In the genomic region with DNA sequence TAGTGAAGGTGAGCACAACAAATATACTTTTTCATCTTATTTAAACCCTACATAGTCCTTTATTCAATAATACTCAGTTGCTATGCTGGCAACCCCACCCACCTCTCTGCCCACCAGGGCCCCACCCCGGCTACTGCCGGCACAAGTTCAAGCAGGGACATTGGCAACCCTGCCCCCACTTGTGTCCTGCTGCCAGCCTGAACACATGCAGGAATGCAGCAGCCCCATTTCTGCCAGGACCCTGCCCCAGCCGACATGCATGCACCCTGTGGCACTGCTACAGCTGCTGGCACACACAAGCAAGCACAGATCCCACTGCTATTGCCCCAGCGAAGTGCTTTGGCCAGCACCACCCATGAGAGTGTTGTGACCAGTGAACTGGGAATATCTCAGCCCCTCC, we compare ENCODE assay signal across 2 cellular contexts.
TF ChIP-seq lines count a peak whose summit lies in the region.

No MANE protein-coding gene starts in this region.

TF ChIP-seq in WTC11, 78 proteins besides CTCF, POLR2A, EP300 and RAD21:
- TF ChIP-seq, protein P1, sequence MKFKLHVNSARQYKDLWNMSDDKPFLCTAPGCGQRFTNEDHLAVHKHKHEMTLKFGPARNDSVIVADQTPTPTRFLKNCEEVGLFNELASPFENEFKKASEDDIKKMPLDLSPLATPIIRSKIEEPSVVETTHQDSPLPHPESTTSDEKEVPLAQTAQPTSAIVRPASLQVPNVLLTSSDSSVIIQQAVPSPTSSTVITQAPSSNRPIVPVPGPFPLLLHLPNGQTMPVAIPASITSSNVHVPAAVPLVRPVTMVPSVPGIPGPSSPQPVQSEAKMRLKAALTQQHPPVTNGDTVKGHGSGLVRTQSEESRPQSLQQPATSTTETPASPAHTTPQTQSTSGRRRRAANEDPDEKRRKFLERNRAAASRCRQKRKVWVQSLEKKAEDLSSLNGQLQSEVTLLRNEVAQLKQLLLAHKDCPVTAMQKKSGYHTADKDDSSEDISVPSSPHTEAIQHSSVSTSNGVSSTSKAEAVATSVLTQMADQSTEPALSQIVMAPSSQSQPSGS (CRISPR knock-in tag; IDR thresholded peaks at IDR 0.05; ENCODE audit: borderline replicate concordance, low read depth): no peak
- TF ChIP-seq ELF4 (CRISPR knock-in tag; IDR thresholded peaks at IDR 0.05; ENCODE audit: low read depth) (no peak), MYBL2 (CRISPR knock-in tag; IDR thresholded peaks at IDR 0.05) (no peak), JAZF1 (CRISPR knock-in tag; IDR thresholded peaks at IDR 0.05) (no peak), TCF7 (CRISPR knock-in tag; IDR thresholded peaks at IDR 0.05; ENCODE audit: low read depth) (no peak), SP1 (CRISPR knock-in tag; conservative IDR thresholded peaks at IDR 0.05) (no peak), TEAD4 (CRISPR knock-in tag; IDR thresholded peaks at IDR 0.05) (no peak), SMAD4 (CRISPR knock-in tag; IDR thresholded peaks at IDR 0.05) (no peak), JUN (CRISPR knock-in tag; IDR thresholded peaks at IDR 0.05) (no peak), ZNF317 (CRISPR knock-in tag; IDR thresholded peaks at IDR 0.05; ENCODE audit: borderline replicate concordance, low read depth) (no peak)
- TF ChIP-seq, protein P2, sequence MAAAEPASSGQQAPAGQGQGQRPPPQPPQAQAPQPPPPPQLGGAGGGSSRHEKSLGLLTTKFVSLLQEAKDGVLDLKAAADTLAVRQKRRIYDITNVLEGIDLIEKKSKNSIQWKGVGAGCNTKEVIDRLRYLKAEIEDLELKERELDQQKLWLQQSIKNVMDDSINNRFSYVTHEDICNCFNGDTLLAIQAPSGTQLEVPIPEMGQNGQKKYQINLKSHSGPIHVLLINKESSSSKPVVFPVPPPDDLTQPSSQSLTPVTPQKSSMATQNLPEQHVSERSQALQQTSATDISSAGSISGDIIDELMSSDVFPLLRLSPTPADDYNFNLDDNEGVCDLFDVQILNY (CRISPR knock-in tag; IDR thresholded peaks at IDR 0.05): no peak
- TF ChIP-seq, protein P3, sequence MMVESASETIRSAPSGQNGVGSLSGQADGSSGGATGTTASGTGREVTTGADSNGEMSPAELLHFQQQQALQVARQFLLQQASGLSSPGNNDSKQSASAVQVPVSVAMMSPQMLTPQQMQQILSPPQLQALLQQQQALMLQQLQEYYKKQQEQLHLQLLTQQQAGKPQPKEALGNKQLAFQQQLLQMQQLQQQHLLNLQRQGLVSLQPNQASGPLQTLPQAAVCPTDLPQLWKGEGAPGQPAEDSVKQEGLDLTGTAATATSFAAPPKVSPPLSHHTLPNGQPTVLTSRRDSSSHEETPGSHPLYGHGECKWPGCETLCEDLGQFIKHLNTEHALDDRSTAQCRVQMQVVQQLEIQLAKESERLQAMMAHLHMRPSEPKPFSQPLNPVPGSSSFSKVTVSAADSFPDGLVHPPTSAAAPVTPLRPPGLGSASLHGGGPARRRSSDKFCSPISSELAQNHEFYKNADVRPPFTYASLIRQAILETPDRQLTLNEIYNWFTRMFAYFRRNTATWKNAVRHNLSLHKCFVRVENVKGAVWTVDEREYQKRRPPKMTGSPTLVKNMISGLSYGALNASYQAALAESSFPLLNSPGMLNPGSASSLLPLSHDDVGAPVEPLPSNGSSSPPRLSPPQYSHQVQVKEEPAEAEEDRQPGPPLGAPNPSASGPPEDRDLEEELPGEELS (CRISPR knock-in tag; IDR thresholded peaks at IDR 0.05): no peak
- TF ChIP-seq, protein P4, sequence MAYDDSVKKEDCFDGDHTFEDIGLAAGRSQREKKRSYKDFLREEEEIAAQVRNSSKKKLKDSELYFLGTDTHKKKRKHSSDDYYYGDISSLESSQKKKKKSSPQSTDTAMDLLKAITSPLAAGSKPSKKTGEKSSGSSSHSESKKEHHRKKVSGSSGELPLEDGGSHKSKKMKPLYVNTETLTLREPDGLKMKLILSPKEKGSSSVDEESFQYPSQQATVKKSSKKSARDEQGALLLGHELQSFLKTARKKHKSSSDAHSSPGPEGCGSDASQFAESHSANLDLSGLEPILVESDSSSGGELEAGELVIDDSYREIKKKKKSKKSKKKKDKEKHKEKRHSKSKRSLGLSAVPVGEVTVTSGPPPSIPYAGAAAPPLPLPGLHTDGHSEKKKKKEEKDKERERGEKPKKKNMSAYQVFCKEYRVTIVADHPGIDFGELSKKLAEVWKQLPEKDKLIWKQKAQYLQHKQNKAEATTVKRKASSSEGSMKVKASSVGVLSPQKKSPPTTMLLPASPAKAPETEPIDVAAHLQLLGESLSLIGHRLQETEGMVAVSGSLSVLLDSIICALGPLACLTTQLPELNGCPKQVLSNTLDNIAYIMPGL (CRISPR knock-in tag; IDR thresholded peaks at IDR 0.05): no peak

TF ChIP-seq in HepG2, 621 proteins besides CTCF, POLR2A, EP300 and RAD21:
- TF ChIP-seq, protein P5, sequence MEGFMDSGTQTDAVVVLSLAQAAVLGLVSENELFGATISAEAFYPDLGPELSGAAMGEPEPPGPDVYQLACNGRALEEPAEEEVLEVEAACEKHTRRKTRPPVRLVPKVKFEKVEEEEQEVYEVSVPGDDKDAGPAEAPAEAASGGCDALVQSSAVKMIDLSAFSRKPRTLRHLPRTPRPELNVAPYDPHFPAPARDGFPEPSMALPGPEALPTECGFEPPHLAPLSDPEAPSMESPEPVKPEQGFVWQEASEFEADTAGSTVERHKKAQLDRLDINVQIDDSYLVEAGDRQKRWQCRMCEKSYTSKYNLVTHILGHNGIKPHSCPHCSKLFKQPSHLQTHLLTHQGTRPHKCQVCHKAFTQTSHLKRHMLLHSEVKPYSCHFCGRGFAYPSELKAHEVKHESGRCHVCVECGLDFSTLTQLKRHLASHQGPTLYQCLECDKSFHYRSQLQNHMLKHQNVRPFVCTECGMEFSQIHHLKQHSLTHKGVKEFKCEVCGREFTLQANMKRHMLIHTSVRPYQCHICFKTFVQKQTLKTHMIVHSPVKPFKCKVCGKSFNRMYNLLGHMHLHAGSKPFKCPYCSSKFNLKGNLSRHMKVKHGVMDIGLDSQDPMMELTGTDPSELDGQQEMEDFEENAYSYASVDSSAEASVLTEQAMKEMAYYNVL (CRISPR knock-in tag; IDR thresholded peaks at IDR 0.05; ENCODE audit: borderline replicate concordance): no peak
- TF ChIP-seq ZNF382 (CRISPR knock-in tag; IDR thresholded peaks at IDR 0.05; ENCODE audit: borderline replicate concordance) (no peak), KLF15 (CRISPR knock-in tag; IDR thresholded peaks at IDR 0.05; ENCODE audit: borderline replicate concordance) (no peak), SUZ12 (IDR thresholded peaks at IDR 0.05; ENCODE audit: low read depth, low read length) (no peak), SRF (IDR thresholded peaks at IDR 0.05; ENCODE audit: low read depth, low read length) (no peak)
- TF ChIP-seq, protein P1 (CRISPR knock-in tag; IDR thresholded peaks at IDR 0.05): no peak
- TF ChIP-seq, protein P6, sequence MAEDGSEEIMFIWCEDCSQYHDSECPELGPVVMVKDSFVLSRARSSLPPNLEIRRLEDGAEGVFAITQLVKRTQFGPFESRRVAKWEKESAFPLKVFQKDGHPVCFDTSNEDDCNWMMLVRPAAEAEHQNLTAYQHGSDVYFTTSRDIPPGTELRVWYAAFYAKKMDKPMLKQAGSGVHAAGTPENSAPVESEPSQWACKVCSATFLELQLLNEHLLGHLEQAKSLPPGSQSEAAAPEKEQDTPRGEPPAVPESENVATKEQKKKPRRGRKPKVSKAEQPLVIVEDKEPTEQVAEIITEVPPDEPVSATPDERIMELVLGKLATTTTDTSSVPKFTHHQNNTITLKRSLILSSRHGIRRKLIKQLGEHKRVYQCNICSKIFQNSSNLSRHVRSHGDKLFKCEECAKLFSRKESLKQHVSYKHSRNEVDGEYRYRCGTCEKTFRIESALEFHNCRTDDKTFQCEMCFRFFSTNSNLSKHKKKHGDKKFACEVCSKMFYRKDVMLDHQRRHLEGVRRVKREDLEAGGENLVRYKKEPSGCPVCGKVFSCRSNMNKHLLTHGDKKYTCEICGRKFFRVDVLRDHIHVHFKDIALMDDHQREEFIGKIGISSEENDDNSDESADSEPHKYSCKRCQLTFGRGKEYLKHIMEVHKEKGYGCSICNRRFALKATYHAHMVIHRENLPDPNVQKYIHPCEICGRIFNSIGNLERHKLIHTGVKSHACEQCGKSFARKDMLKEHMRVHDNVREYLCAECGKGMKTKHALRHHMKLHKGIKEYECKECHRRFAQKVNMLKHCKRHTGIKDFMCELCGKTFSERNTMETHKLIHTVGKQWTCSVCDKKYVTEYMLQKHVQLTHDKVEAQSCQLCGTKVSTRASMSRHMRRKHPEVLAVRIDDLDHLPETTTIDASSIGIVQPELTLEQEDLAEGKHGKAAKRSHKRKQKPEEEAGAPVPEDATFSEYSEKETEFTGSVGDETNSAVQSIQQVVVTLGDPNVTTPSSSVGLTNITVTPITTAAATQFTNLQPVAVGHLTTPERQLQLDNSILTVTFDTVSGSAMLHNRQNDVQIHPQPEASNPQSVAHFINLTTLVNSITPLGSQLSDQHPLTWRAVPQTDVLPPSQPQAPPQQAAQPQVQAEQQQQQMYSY (CRISPR knock-in tag; IDR thresholded peaks at IDR 0.05): no peak
